In genomic region chr13:28047784-28048388, GRCh38 we compare ENCODE assay signal across 9 cellular contexts. TPM values are rescaled to one million over a fixed set of nuclear protein-coding genes. Genes with fewer than 3 reads are reported as not detected.
DNase-seq lines count a peak whose midpoint lies in the region; ATAC-seq and TF ChIP-seq lines count a peak whose summit lies in the region.
"Had no signal": no experiment of that assay in that cellular context is flagged by ENCODE, and none has a peak within 500 bp of the region (broad histone marks: within the 10 kb centered on the region; RNA-seq: fewer than 3 reads in every experiment).

No MANE protein-coding gene starts in this region.

- H3K27me3 ChIP-seq in colonic mucosa, result no peaks in the 10 kb centered on the region

- H3K9me3 ChIP-seq in colonic mucosa, result no peaks in the 10 kb centered on the region

- H3K27ac ChIP-seq in colonic mucosa, result no peak overlapping the region

- intact Hi-C loops in colonic mucosa (cut with DNase I) (no loop called here), posterior vena cava (cut with DNase I) (no loop called here)

- no peaks in the 10 kb centered on the region for H3K36me3 ChIP-seq in colonic mucosa

- no peak overlapping the region for H3K4me3 ChIP-seq in colonic mucosa

- no peak overlapping the region for H3K9ac ChIP-seq in colonic mucosa (ENCODE audit: low read depth in 2 of 2, low read length in 2 of 2)

- DNase-seq in GM19238 (ENCODE audit: insufficient read length, low spot score), result peak; percentile 45
- DNase-seq in NOMO-1 treated with DMSO at 0.1 percent for 48 hours (lab: John Stamatoyannopoulos, UW; ENCODE audit: unreplicated experiment), result peak; percentile 97
- DNase-seq in renal cortical epithelial cell (ENCODE audit: low read depth), result peak; percentile 62
- DNase-seq in activated gamma-delta T cell treated with Interleukin-2 at 50 U/mL for 16 hours, result no peak
- no peak for DNase-seq in colonic mucosa
- no peak for DNase-seq in posterior vena cava (ENCODE audit: low spot score)
- DNase-seq: NCI-H82 had no signal

- ATAC-seq in HG02884 (IDR thresholded peaks at IDR 0.05; ENCODE audit: unreplicated experiment), result peak; percentile 91

- H3K4me1 ChIP-seq in colonic mucosa, result no peaks in the 10 kb centered on the region

- TF ChIP-seq CTCF in colonic mucosa (IDR thresholded peaks at IDR 0.05), result no peak

RNA-seq across cellular contexts. Expression of gene FLT3, which starts 52.5 kb away (rescaled TPM):
- total RNA-seq in renal cortical epithelial cell, result under 0.01 and 0.17 TPM in 2 replicates
- under 1 TPM in 1 of 2 donors, not detected in 1; 0.19 TPM for total RNA-seq in colonic mucosa
- total RNA-seq in posterior vena cava, result under 1 TPM; 0.38 to 0.65 TPM
- total RNA-seq: pulmonary artery endothelial cell had no signal

RNA-seq across cellular contexts. Expression of gene URAD, which starts 59.4 kb away (rescaled TPM):
- total RNA-seq in renal cortical epithelial cell (not detected in 2 replicates), colonic mucosa (10 to 100 TPM; 26.9 to 40.7 TPM), posterior vena cava (not detected)
- total RNA-seq: pulmonary artery endothelial cell had no signal

Comparison
In these comparisons a context has a peak if more than half of its experiments do, and no peak if none do; other contexts are left out.
1. DNase-seq: peak in GM19238 (single experiment), NOMO-1 treated with DMSO at 0.1 percent for 48 hours (single experiment) and renal cortical epithelial cell (single experiment); none in activated gamma-delta T cell treated with Interleukin-2 at 50 U/mL for 16 hours (single experiment), colonic mucosa (single experiment) and posterior vena cava (single experiment).
2. RNA of gene URAD, which starts 59.4 kb away (total RNA-seq): 26.9 to 40.7 TPM in colonic mucosa; not detected in renal cortical epithelial cell and not detected in posterior vena cava; every median in the first group is over 10 times any median in the second.